8 cellular contexts compared by ENCODE assay signal in genomic region chr15:85504739-85505676, GRCh38.
DNase-seq lines count a peak whose midpoint lies in the region; ATAC-seq and TF ChIP-seq lines count a peak whose summit lies in the region.

No MANE protein-coding gene starts in this region.

- H3K36me3 ChIP-seq in uterus: no peaks in the 10 kb centered on the region

- POLR2A ChIA-PET in activated CD4-positive, alpha-beta T cell treated with anti-CD3 and anti-CD28 coated beads for 36 hours (lab: Charles Lee): no interaction called here

- H3K9me3 Mint-ChIP-seq in activated CD4-positive, alpha-beta T cell treated with anti-CD3 and anti-CD28 coated beads for 36 hours (ENCODE audit: low read depth): no peaks in the 10 kb centered on the region
- no peaks in the 10 kb centered on the region for H3K9me3 Mint-ChIP-seq in natural killer cell

- H3K27me3 Mint-ChIP-seq in activated CD4-positive, alpha-beta T cell treated with anti-CD3 and anti-CD28 coated beads for 36 hours: no peaks in the 10 kb centered on the region
- H3K27me3 Mint-ChIP-seq in natural killer cell (ENCODE audit: low read depth in 2 of 2): no peaks in the 10 kb centered on the region

- no peak overlapping the region for H3K4me3 Mint-ChIP-seq in activated CD4-positive, alpha-beta T cell treated with anti-CD3 and anti-CD28 coated beads for 36 hours
- no peak overlapping the region for H3K4me3 Mint-ChIP-seq in natural killer cell

- DNase-seq in NOMO-1 treated with DMSO at 0.1 percent for 48 hours (lab: John Stamatoyannopoulos, UW; ENCODE audit: unreplicated experiment) (peak; percentile 46), NOMO-1 treated with dmso at 0.1 percent for 144 hours (lab: John Stamatoyannopoulos, UW; ENCODE audit: unreplicated experiment) (no peak), NCI-H1105 treated with DMSO at 0.1 percent for 48 hours (lab: John Stamatoyannopoulos, UW) (peak; percentile 22), epithelial cell of proximal tubule (ENCODE audit: low read depth) (no peak), natural killer cell (no peak), uterus (peak in 1 of 2 donors; percentile 72)
- DNase-seq in activated CD4-positive, alpha-beta T cell treated with anti-CD3 and anti-CD28 coated beads for 36 hours: peak; percentile 64

- peaks cover 3 to 4% of the 10 kb centered on the region in 2 donors for H3K4me1 ChIP-seq in uterus

- H3K27ac Mint-ChIP-seq in activated CD4-positive, alpha-beta T cell treated with anti-CD3 and anti-CD28 coated beads for 36 hours: no peak overlapping the region
- peak overlapping the region; percentile 4 to 71 for H3K27ac Mint-ChIP-seq in natural killer cell

- peak; percentile 68 for TF ChIP-seq CTCF in epithelial cell of proximal tubule (conservative IDR thresholded peaks at IDR 0.05; ENCODE audit: low read depth, low read length)
- TF ChIP-seq CTCF in natural killer cell (IDR thresholded peaks at IDR 0.05): peak; percentile 71
- peak; percentile 54 to 65 (median 58) for TF ChIP-seq CTCF in uterus (IDR thresholded peaks at IDR 0.05)

- no peak for TF ChIP-seq POLR2A in uterus (IDR thresholded peaks at IDR 0.05)

- H3K36me3 Mint-ChIP-seq in activated CD4-positive, alpha-beta T cell treated with anti-CD3 and anti-CD28 coated beads for 36 hours (ENCODE audit: low read depth): peaks cover 6% of the 10 kb centered on the region
- H3K36me3 Mint-ChIP-seq in natural killer cell: no peaks in the 10 kb centered on the region

- CTCF ChIA-PET in activated CD4-positive, alpha-beta T cell treated with anti-CD3 and anti-CD28 coated beads for 36 hours (lab: Charles Lee): interaction anchor here (0.6 to 6.2 kb wide), 23 partner anchors 9 to 931 kb away, joined by 3 to 40 read pairs (median 4); no protein-coding TSS in a partner anchor

- no peaks in the 10 kb centered on the region for H3K27me3 ChIP-seq in uterus

- H3K4me1 Mint-ChIP-seq in activated CD4-positive, alpha-beta T cell treated with anti-CD3 and anti-CD28 coated beads for 36 hours: peaks cover 64% of the 10 kb centered on the region
- peaks cover 6 to 32% of the 10 kb centered on the region in 2 donors for H3K4me1 Mint-ChIP-seq in natural killer cell

- ATAC-seq in activated CD4-positive, alpha-beta T cell treated with anti-CD3 and anti-CD28 coated beads for 36 hours: no peak
- ATAC-seq in natural killer cell: peak in 2 of 3 donors; percentile 52 to 57
- no peak for ATAC-seq in GM19395 (IDR thresholded peaks at IDR 0.05; ENCODE audit: unreplicated experiment)

- H3K27ac ChIP-seq in uterus: peak overlapping the region; percentile 75 to 86

- intact Hi-C loops in activated CD4-positive, alpha-beta T cell treated with anti-CD3 and anti-CD28 coated beads for 36 hours (cut with DNase I, micrococcal nuclease): loop anchor here (1.0 to 5.0 kb wide), 4 partner anchors 19 to 209 kb away; no protein-coding TSS in a partner anchor
- intact Hi-C loops in natural killer cell (cut with micrococcal nuclease): loop anchor here (1.0 kb wide), 1 partner anchor 209 kb away; no protein-coding TSS in a partner anchor
- intact Hi-C loops in uterus (cut with DNase I; ENCODE audit: low total_unique reads): no loop called here

- no peaks in the 10 kb centered on the region for H3K9me3 ChIP-seq in uterus

- no peak overlapping the region for H3K4me3 ChIP-seq in epithelial cell of proximal tubule (ENCODE audit: low read depth, low read length)
- no peak overlapping the region for H3K4me3 ChIP-seq in uterus

Comparison
In these comparisons a context has a peak if more than half of its experiments do, and no peak if none do; other contexts are left out.
1. DNase-seq: peak in NOMO-1 treated with DMSO at 0.1 percent for 48 hours (single experiment), NCI-H1105 treated with DMSO at 0.1 percent for 48 hours (single experiment) and activated CD4-positive, alpha-beta T cell treated with anti-CD3 and anti-CD28 coated beads for 36 hours (single experiment); none in NOMO-1 treated with dmso at 0.1 percent for 144 hours (single experiment), epithelial cell of proximal tubule (single experiment) and natural killer cell (single experiment).
2. ATAC-seq: peak in natural killer cell (2 of 3); none in activated CD4-positive, alpha-beta T cell treated with anti-CD3 and anti-CD28 coated beads for 36 hours (single experiment) and GM19395 (single experiment).
3. Peak in every context shown above with its lines, with median percentiles within 50 percentile points of each other: CTCF ChIP-seq.